ENCODE assay signal across 1 cellular context in genomic region chr2:69436937-69437750, GRCh38.
TF ChIP-seq lines count a peak whose summit lies in the region.

Gene NFU1, minus strand, starts transcription at chr2:69437435. Its CDS starts 13 bp downstream, at chr2:69437422.

TF ChIP-seq in K562, 482 proteins besides CTCF, POLR2A, EP300 and RAD21 (continued from another document):
- TF ChIP-seq ARID3B (CRISPR knock-in tag; IDR thresholded peaks at IDR 0.05; ENCODE audit: borderline replicate concordance) = no peak
- TF ChIP-seq ARID2 (IDR thresholded peaks at IDR 0.05) = no peak
- peak; percentile 55; the same call in 1 of the 2 replicates for TF ChIP-seq GTF2F1 (IDR thresholded peaks at IDR 0.05; ENCODE audit: low read depth, low read length)
- no peak for TF ChIP-seq MTF1 (CRISPR knock-in tag; IDR thresholded peaks at IDR 0.05; ENCODE audit: borderline replicate concordance)
- TF ChIP-seq SNAPC5 (CRISPR knock-in tag; IDR thresholded peaks at IDR 0.05) = no peak
- TF ChIP-seq NKRF (IDR thresholded peaks at IDR 0.05; ENCODE audit: borderline replicate concordance) = peak; percentile 73
- TF ChIP-seq ETV6 (IDR thresholded peaks at IDR 0.05; ENCODE audit: borderline replicate concordance in 1 of 2, low read depth in 2 of 2, low read length in 1 of 2) = peak in 1 of 2 experiments; percentile 49; a peak in 1 of 4 replicates
- TF ChIP-seq ETV6 (CRISPR knock-in tag; IDR thresholded peaks at IDR 0.05; ENCODE audit: borderline replicate concordance) = no peak
- TF ChIP-seq CCNT2 (IDR thresholded peaks at IDR 0.05; ENCODE audit: borderline replicate concordance, extremely low read depth, insufficient read length, low read depth, low read length) = peak; percentile 79
- no peak for TF ChIP-seq SRSF1 (IDR thresholded peaks at IDR 0.05; ENCODE audit: low read depth, low read length)
- TF ChIP-seq TOE1 (IDR thresholded peaks at IDR 0.05; ENCODE audit: borderline replicate concordance) = peak; percentile 16; the same call in 1 of the 2 replicates
- TF ChIP-seq TOE1 (CRISPR knock-in tag; IDR thresholded peaks at IDR 0.05; ENCODE audit: borderline replicate concordance, low read depth) = 0 out of 2 replicates have a peak, but pooled peaks have one; percentile 65
- no peak for TF ChIP-seq HMBOX1 (IDR thresholded peaks at IDR 0.05)
- no peak for TF ChIP-seq CEBPB (tag; IDR thresholded peaks at IDR 0.05)
- TF ChIP-seq RNF2 (IDR thresholded peaks at IDR 0.05) = peak; percentile 11; the same call in 1 of the 2 replicates
- no peak for TF ChIP-seq BCL6 (CRISPR knock-in tag; IDR thresholded peaks at IDR 0.05)
- no peak for TF ChIP-seq ZBTB5 (IDR thresholded peaks at IDR 0.05)
- peak; percentile 92 for TF ChIP-seq SUPT5H (IDR thresholded peaks at IDR 0.05)
- TF ChIP-seq NFATC3 (IDR thresholded peaks at IDR 0.05) = no peak
- no peak for TF ChIP-seq MXI1 (IDR thresholded peaks at IDR 0.05; ENCODE audit: low read depth, low read length)
- TF ChIP-seq ARID1B (IDR thresholded peaks at IDR 0.05) = peak; percentile 28; the same call in 1 of the 2 replicates
- TF ChIP-seq SMC3 (conservative IDR thresholded peaks at IDR 0.05; ENCODE audit: insufficient read depth, low read depth, low read length) = 0 out of 2 replicates have a peak, but pooled peaks have one; percentile 13
- TF ChIP-seq BHLHE40 (IDR thresholded peaks at IDR 0.05; ENCODE audit: low read length) = no peak
- peak in 1 of 3 experiments; percentile 67; a peak in 1 of 6 replicates for TF ChIP-seq ZBTB11 (CRISPR knock-in tag; IDR thresholded peaks at IDR 0.05)
- no peak for TF ChIP-seq ATF1 (CRISPR knock-in tag; IDR thresholded peaks at IDR 0.05)
- TF ChIP-seq ATF1 (tag; IDR thresholded peaks at IDR 0.05) = peak; percentile 91
- TF ChIP-seq HOXB6 (CRISPR knock-in tag; IDR thresholded peaks at IDR 0.05; ENCODE audit: borderline replicate concordance) = no peak
- no peak; the same call in 1 of the 2 replicates for TF ChIP-seq TAF15 (IDR thresholded peaks at IDR 0.05; ENCODE audit: low read depth, low read length)
- no peak for TF ChIP-seq ZNF79 (CRISPR knock-in tag; IDR thresholded peaks at IDR 0.05; ENCODE audit: low read depth)
- TF ChIP-seq HNRNPLL (IDR thresholded peaks at IDR 0.05; ENCODE audit: low read depth, low read length, poor library complexity, severe bottlenecking) = peak; percentile 100
- peak; percentile 12; the same call in 1 of the 2 replicates for TF ChIP-seq TCF7 (IDR thresholded peaks at IDR 0.05; ENCODE audit: borderline replicate concordance)
- TF ChIP-seq SRF (CRISPR knock-in tag; IDR thresholded peaks at IDR 0.05) = peak in 1 of 2 experiments; percentile 38; a peak in 1 of 4 replicates
- peak; percentile 95 for TF ChIP-seq KLF1 (tag; IDR thresholded peaks at IDR 0.05)
- no peak for TF ChIP-seq RNF219 (CRISPR knock-in tag; IDR thresholded peaks at IDR 0.05)
- peak; percentile 83; the same call in 1 of the 2 replicates for TF ChIP-seq ESRRA (IDR thresholded peaks at IDR 0.05; ENCODE audit: borderline replicate concordance, low read depth)
- TF ChIP-seq IRF2 (CRISPR knock-in tag; IDR thresholded peaks at IDR 0.05) = no peak
- TF ChIP-seq SMARCE1 (IDR thresholded peaks at IDR 0.05) = peak; percentile 17; the same call in 1 of the 2 replicates
- TF ChIP-seq FOXP1 (CRISPR knock-in tag; IDR thresholded peaks at IDR 0.05) = peak; percentile 76; the same call in 1 of the 2 replicates
- TF ChIP-seq SIN3B (IDR thresholded peaks at IDR 0.05; ENCODE audit: low read depth) = no peak
- 0 out of 2 replicates have a peak, but pooled peaks have one; percentile 25 for TF ChIP-seq HNRNPL (IDR thresholded peaks at IDR 0.05; ENCODE audit: low read depth, low read length)
- TF ChIP-seq MNT (conservative IDR thresholded peaks at IDR 0.05) = peak in 1 of 2 experiments; percentile 64; a peak in 2 of 4 replicates
- TF ChIP-seq HMGN3 (IDR thresholded peaks at IDR 0.05; ENCODE audit: borderline replicate concordance, extremely low read depth, insufficient read length, low read depth, low read length) = peak; percentile 93
- no peak for TF ChIP-seq C11orf30 (IDR thresholded peaks at IDR 0.05; ENCODE audit: low read depth)
- TF ChIP-seq MECOM (CRISPR knock-in tag; IDR thresholded peaks at IDR 0.05) = no peak
- TF ChIP-seq SIX5 (IDR thresholded peaks at IDR 0.05; ENCODE audit: borderline replicate concordance in 1 of 2, insufficient read depth in 1 of 2, low read depth in 1 of 2, low read length in 2 of 2) = peak in 1 of 2 experiments; percentile 10; a peak in 1 of 4 replicates
TF ChIP-seq in K562: peak in this region for 144.
